In the genomic region with DNA sequence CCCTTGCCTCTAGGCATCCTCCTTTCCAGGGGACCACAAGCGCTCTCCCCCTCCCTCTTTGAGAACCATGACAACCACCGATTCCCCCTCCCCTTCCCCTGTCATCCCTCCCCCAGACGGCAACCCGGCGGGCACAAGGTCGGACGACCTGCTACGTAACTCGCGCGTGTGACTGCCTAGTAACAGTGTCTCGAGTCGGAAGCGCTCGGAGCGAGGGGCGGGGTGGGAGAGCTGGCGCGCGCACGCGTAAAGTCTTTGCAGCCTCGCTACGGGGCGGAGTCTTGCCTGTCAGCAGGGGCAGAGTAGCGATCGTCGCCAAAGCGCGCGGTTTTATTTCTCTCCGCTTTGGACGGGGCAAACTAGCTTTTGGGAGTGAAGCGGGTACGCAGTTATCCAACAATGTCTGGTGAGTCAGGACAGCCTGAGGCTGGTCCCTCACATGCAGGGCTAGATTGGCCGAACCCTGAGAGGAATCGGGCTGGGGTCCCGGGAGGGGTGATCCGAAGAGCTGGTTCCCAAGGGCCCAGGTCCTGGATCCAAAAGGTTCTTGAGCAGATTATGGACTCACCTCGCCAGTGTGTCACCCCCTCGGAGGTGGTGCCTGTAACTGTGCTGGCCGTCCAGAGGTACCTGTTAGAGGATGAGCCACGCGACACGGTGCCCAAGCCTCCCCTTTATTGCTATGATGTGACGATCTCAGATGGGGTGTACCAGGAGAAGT, we compare ENCODE assay signal across 8 cellular contexts. TPM values are rescaled to one million over a fixed set of nuclear protein-coding genes. Genes with fewer than 3 reads are reported as not detected.
DNase-seq lines count a peak whose midpoint lies in the region; ATAC-seq and TF ChIP-seq lines count a peak whose summit lies in the region.

TSS of gene RADX (plus strand) at position 297 of the 721 bp plus-strand sequence. CDS start at position 400, 103 bp downstream.

- H3K27ac Mint-ChIP-seq in activated T-helper 1 cell treated with anti-CD3 and anti-CD28 coated beads, Interleukin-12 subunit alpha, Interleukin-12 subunit beta, Interleukin-2, Interleukin-4 antibody, amounts not matched to agents 30 ng/mL and 10 ng/mL and 1 ng/mL, durations not matched to agents 14 hours and 24 hours and 36 hours = peak within 1 kb of the TSS; percentile 89
- H3K27ac Mint-ChIP-seq in natural killer cell = peak within 1 kb of the TSS; percentile 83 to 96
- peak within 1 kb of the TSS; percentile 72 for H3K27ac Mint-ChIP-seq in stimulated activated naive B cell treated with anti-CD40 and anti-IgM and Interleukin-4, amounts not matched to agents 10 μg/mL and 1 μg/mL and 100 μg/mL, for 72 hours

- H3F3A ChIP-seq in PC-3 (ENCODE audit: low read length, unreplicated experiment) = no peaks in the 10 kb centered on the region

- ATAC-seq in GM19328 (IDR thresholded peaks at IDR 0.05; ENCODE audit: unreplicated experiment) (peak; percentile 97), HG03442 (IDR thresholded peaks at IDR 0.05; ENCODE audit: unreplicated experiment) (peak; percentile 98), PC-3 (peak; percentile 93), natural killer cell (peak; percentile 94 to 98 (median 96))
- peak; percentile 98 to 99 for ATAC-seq in stimulated activated naive B cell treated with anti-CD40 and anti-IgM and Interleukin-4, amounts not matched to agents 10 μg/mL and 1 μg/mL and 100 μg/mL, for 72 hours (replicated peaks)

- intact Hi-C loops in PC-3 (cut with micrococcal nuclease) (no loop called here), natural killer cell (cut with micrococcal nuclease) (loop anchor here (10.0 kb wide), 1 partner anchor 127 kb away; no protein-coding TSS in a partner anchor)
- intact Hi-C loops in activated T-helper 1 cell treated with anti-CD3 and anti-CD28 coated beads, Interleukin-12 subunit alpha, Interleukin-12 subunit beta, Interleukin-2, Interleukin-4 antibody, amounts not matched to agents 30 ng/mL and 10 ng/mL and 1 ng/mL, durations not matched to agents 14 hours and 24 hours and 36 hours (cut with micrococcal nuclease) = loop anchor here (1.0 to 5.0 kb wide), 5 partner anchors 128 to 1479 kb away; partner anchors contain the start of genes ATG4A, MORC4, PRPS1 and PSMD10

- BruUV-seq in PC-3 (replicated peaks; lab: Mats Ljungman, UMichigan) = no TSS peak

- no peaks in the 10 kb centered on the region for H3K9me2 ChIP-seq in PC-3 (replicated peaks; ENCODE audit: low read length)

- H3K9me3 ChIP-seq in BLaER1 treated with 17β-estradiol and CSF1 and Interleukin-3, amounts not matched to agents 10 nM and 100 nM (replicated peaks in 1 of 11) = no peaks in the 10 kb centered on the region
- H3K9me3 ChIP-seq in PC-3 (ENCODE audit: low read length) = no peaks in the 10 kb centered on the region

- H2AFZ ChIP-seq in PC-3 (ENCODE audit: low read length) = peak within 1 kb of the TSS; percentile 75

- H3K4me3 Mint-ChIP-seq in activated T-helper 1 cell treated with anti-CD3 and anti-CD28 coated beads, Interleukin-12 subunit alpha, Interleukin-12 subunit beta, Interleukin-2, Interleukin-4 antibody, amounts not matched to agents 30 ng/mL and 10 ng/mL and 1 ng/mL, durations not matched to agents 14 hours and 24 hours and 36 hours = peak within 1 kb of the TSS; percentile 93
- H3K4me3 Mint-ChIP-seq in natural killer cell = peak within 1 kb of the TSS; percentile 86
- peak within 1 kb of the TSS; percentile 83 to 97 for H3K4me3 Mint-ChIP-seq in stimulated activated naive B cell treated with anti-CD40 and anti-IgM and Interleukin-4, amounts not matched to agents 10 μg/mL and 1 μg/mL and 100 μg/mL, for 72 hours

- peak within 1 kb of the TSS; percentile 64 to 78 (median 74) for H3K4me3 ChIP-seq in BLaER1 treated with 17β-estradiol and CSF1 and Interleukin-3, amounts not matched to agents 10 nM and 100 nM
- peak within 1 kb of the TSS; percentile 65 for H3K4me3 ChIP-seq in PC-3 (ENCODE audit: low read length)

- H3K4me1 Mint-ChIP-seq in activated T-helper 1 cell treated with anti-CD3 and anti-CD28 coated beads, Interleukin-12 subunit alpha, Interleukin-12 subunit beta, Interleukin-2, Interleukin-4 antibody, amounts not matched to agents 30 ng/mL and 10 ng/mL and 1 ng/mL, durations not matched to agents 14 hours and 24 hours and 36 hours (ENCODE audit: low read depth) = peaks cover 26% of the 10 kb centered on the region
- peaks cover 20 to 22% of the 10 kb centered on the region in 2 donors for H3K4me1 Mint-ChIP-seq in natural killer cell
- H3K4me1 Mint-ChIP-seq in stimulated activated naive B cell treated with anti-CD40 and anti-IgM and Interleukin-4, amounts not matched to agents 10 μg/mL and 1 μg/mL and 100 μg/mL, for 72 hours = peaks cover 3 to 11% of the 10 kb centered on the region in 2 donors

- no peaks in the 10 kb centered on the region for H3K9me3 Mint-ChIP-seq in activated T-helper 1 cell treated with anti-CD3 and anti-CD28 coated beads, Interleukin-12 subunit alpha, Interleukin-12 subunit beta, Interleukin-2, Interleukin-4 antibody, amounts not matched to agents 30 ng/mL and 10 ng/mL and 1 ng/mL, durations not matched to agents 14 hours and 24 hours and 36 hours
- H3K9me3 Mint-ChIP-seq in natural killer cell = no peaks in the 10 kb centered on the region
- no peaks in the 10 kb centered on the region for H3K9me3 Mint-ChIP-seq in stimulated activated naive B cell treated with anti-CD40 and anti-IgM and Interleukin-4, amounts not matched to agents 10 μg/mL and 1 μg/mL and 100 μg/mL, for 72 hours

- H3K4me1 ChIP-seq in BLaER1 treated with 17β-estradiol and CSF1 and Interleukin-3, amounts not matched to agents 10 nM and 100 nM = peaks cover 0 to 6% (median 0%) of the 10 kb centered on the region in 10 experiments; a peak in 2 of 20 replicates
- H3K4me1 ChIP-seq in PC-3 (ENCODE audit: insufficient read depth, low read length) = no peaks in the 10 kb centered on the region

- no peak for TF ChIP-seq CTCF in PC-3 (conservative IDR thresholded peaks at IDR 0.05; ENCODE audit: low read depth, low read length)
- TF ChIP-seq CTCF in natural killer cell (IDR thresholded peaks at IDR 0.05) = no peak

- peak within 1 kb of the TSS; percentile 47 to 75 (median 69) for H3K4me2 ChIP-seq in BLaER1 treated with 17β-estradiol and CSF1 and Interleukin-3, amounts not matched to agents 10 nM and 100 nM
- H3K4me2 ChIP-seq in PC-3 (ENCODE audit: low read length) = peak within 1 kb of the TSS; percentile 85

- no peaks in the 10 kb centered on the region for H3K36me3 Mint-ChIP-seq in activated T-helper 1 cell treated with anti-CD3 and anti-CD28 coated beads, Interleukin-12 subunit alpha, Interleukin-12 subunit beta, Interleukin-2, Interleukin-4 antibody, amounts not matched to agents 30 ng/mL and 10 ng/mL and 1 ng/mL, durations not matched to agents 14 hours and 24 hours and 36 hours (ENCODE audit: low read depth)
- no peaks in the 10 kb centered on the region for H3K36me3 Mint-ChIP-seq in natural killer cell
- H3K36me3 Mint-ChIP-seq in stimulated activated naive B cell treated with anti-CD40 and anti-IgM and Interleukin-4, amounts not matched to agents 10 μg/mL and 1 μg/mL and 100 μg/mL, for 72 hours = no peaks in the 10 kb centered on the region

- POLR2A ChIA-PET in PC-3 (lab: Charles Lee; ENCODE audit: unreplicated experiment) = no interaction called here

- DNase-seq in PC-3 (peak; percentile 45), fibroblast of peridontal ligament (ENCODE audit: extremely low read depth) (peak; percentile 63), natural killer cell (peak; percentile 76)
- peak; percentile 82 for DNase-seq in activated T-helper 1 cell treated with anti-CD3 and anti-CD28 coated beads, Interleukin-12 subunit alpha, Interleukin-12 subunit beta, Interleukin-2, Interleukin-4 antibody, amounts not matched to agents 30 ng/mL and 10 ng/mL and 1 ng/mL, durations not matched to agents 14 hours and 24 hours and 36 hours (ENCODE audit: low spot score)
- peak; percentile 78 for DNase-seq in stimulated activated naive B cell treated with anti-CD40 and anti-IgM and Interleukin-4, amounts not matched to agents 10 μg/mL and 1 μg/mL and 100 μg/mL, for 72 hours

- peak within 1 kb of the TSS in 10 of 11 experiments; percentile 38 to 73 (median 62); a peak in 20 of 22 replicates for H3K27ac ChIP-seq in BLaER1 treated with 17β-estradiol and CSF1 and Interleukin-3, amounts not matched to agents 10 nM and 100 nM
- no peak within 1 kb of the TSS for H3K27ac ChIP-seq in PC-3 (ENCODE audit: low read length)

- H4K20me1 ChIP-seq in BLaER1 treated with 17β-estradiol and CSF1 and Interleukin-3, amounts not matched to agents 10 nM and 100 nM = no peaks in the 10 kb centered on the region; a peak in 1 of 22 replicates
- no peaks in the 10 kb centered on the region for H4K20me1 ChIP-seq in PC-3 (ENCODE audit: low read length)

- H3K27me3 Mint-ChIP-seq in activated T-helper 1 cell treated with anti-CD3 and anti-CD28 coated beads, Interleukin-12 subunit alpha, Interleukin-12 subunit beta, Interleukin-2, Interleukin-4 antibody, amounts not matched to agents 30 ng/mL and 10 ng/mL and 1 ng/mL, durations not matched to agents 14 hours and 24 hours and 36 hours (ENCODE audit: insufficient read depth) = no peaks in the 10 kb centered on the region
- H3K27me3 Mint-ChIP-seq in natural killer cell (ENCODE audit: low read depth in 2 of 2) = peaks cover 0 to 47% of the 10 kb centered on the region in 2 donors
- H3K27me3 Mint-ChIP-seq in stimulated activated naive B cell treated with anti-CD40 and anti-IgM and Interleukin-4, amounts not matched to agents 10 μg/mL and 1 μg/mL and 100 μg/mL, for 72 hours = no peaks in the 10 kb centered on the region

- CTCF ChIA-PET in PC-3 (lab: Charles Lee) = no interaction called here

- H3K79me2 ChIP-seq in PC-3 (ENCODE audit: low read length) = no peaks in the 10 kb centered on the region

- H3K27me3 ChIP-seq in BLaER1 treated with 17β-estradiol and CSF1 and Interleukin-3, amounts not matched to agents 10 nM and 100 nM = peaks cover 43 to 100% (median 92%) of the 10 kb centered on the region in 11 experiments
- peaks cover 60% of the 10 kb centered on the region for H3K27me3 ChIP-seq in PC-3 (ENCODE audit: low read length)

- H3K36me3 ChIP-seq in BLaER1 treated with 17β-estradiol and CSF1 and Interleukin-3, amounts not matched to agents 10 nM and 100 nM = no peaks in the 10 kb centered on the region
- H3K36me3 ChIP-seq in PC-3 (ENCODE audit: low read depth, low read length) = no peaks in the 10 kb centered on the region

- H3K9ac ChIP-seq in BLaER1 treated with 17β-estradiol and CSF1 and Interleukin-3, amounts not matched to agents 10 nM and 100 nM = peak within 1 kb of the TSS; percentile 67 to 82 (median 78); a peak in 21 of 22 replicates
- no peak within 1 kb of the TSS for H3K9ac ChIP-seq in PC-3 (ENCODE audit: low read length)

RNA-seq across cellular contexts. Expression of gene RADX, which starts in this region (rescaled TPM):
- total RNA-seq in PC-3 (2014; rRNA removed) (0.18 TPM in 1 of 2 replicates, not detected in the other), natural killer cell (1 to 10 TPM; 4.6 to 7.5 (median 7.2) TPM)
- 5.6 and 6.3 TPM in 2 replicates for total RNA-seq in activated T-helper 1 cell treated with anti-CD3 and anti-CD28 coated beads, Interleukin-12 subunit alpha, Interleukin-12 subunit beta, Interleukin-2, Interleukin-4 antibody, amounts not matched to agents 30 ng/mL and 10 ng/mL and 1 ng/mL, durations not matched to agents 14 hours and 24 hours and 36 hours

Comparison
In these comparisons a context has a peak if more than half of its experiments do, and no peak if none do; other contexts are left out.
1. Peak in DNase-seq, ATAC-seq, H3K4me3 ChIP-seq and H3K4me2 ChIP-seq in PC-3; RNA of the gene not detected or under 1 TPM.